In genomic region chr20:2663887-2664719, GRCh38 we compare ENCODE assay signal across 8 cellular contexts. TPM values are rescaled to one million over a fixed set of nuclear protein-coding genes. Genes with fewer than 3 reads are reported as not detected.
DNase-seq lines count a peak whose midpoint lies in the region; ATAC-seq and TF ChIP-seq lines count a peak whose summit lies in the region.

TSS of gene IDH3B (minus strand) at chr20:2664216. CDS start at chr20:2664188, 28 bp downstream.

- no peaks in the 10 kb centered on the region for H3K27me3 ChIP-seq in BE2C

- no peaks in the 10 kb centered on the region for H3K9me3 ChIP-seq in BE2C

- DNase-seq in BE2C (peak; percentile 81), GM19240 (ENCODE audit: insufficient read length, low spot score) (peak; percentile 82), NCI-H69 (lab: John Stamatoyannopoulos, UW) (peak; percentile 94), dedifferentiated amniotic fluid mesenchymal stem cell (ENCODE audit: extremely low spot score) (peak; percentile 94), left lobe of liver (ENCODE audit: low spot score) (peak; percentile 93)
- DNase-seq in activated CD4-positive, alpha-beta T cell treated with anti-CD3 and anti-CD28 coated beads, Interleukin-2, amount 50 U/mL, for 1 hour = peak; percentile 88
- peak; percentile 85 for DNase-seq in stimulated activated CD4-positive, alpha-beta T cell treated with anti-CD3 and anti-CD28 coated beads, Interleukin-2, amount 100 ng/mL, for 4 hours (ENCODE audit: low read depth)

- H3K4me3 ChIP-seq in BE2C (ENCODE audit: low read depth, low read length) = peak within 1 kb of the TSS; percentile 85

- ATAC-seq in HG03469 (IDR thresholded peaks at IDR 0.05; ENCODE audit: unreplicated experiment) = peak; percentile 50
- ATAC-seq in left lobe of liver = peak; percentile 98

- H3K36me3 ChIP-seq in BE2C = no peaks in the 10 kb centered on the region; the same call in 1 of the 2 replicates

- no peaks in the 10 kb centered on the region for H3K4me1 ChIP-seq in BE2C

- TF ChIP-seq CTCF in BE2C (IDR thresholded peaks at IDR 0.05; ENCODE audit: low read depth, low read length) = no peak

RNA-seq across cellular contexts. Expression of gene IDH3B, which starts in this region (rescaled TPM):
- polyA plus RNA-seq in BE2C (2012; ENCODE audit: insufficient read depth, insufficient read length, low read depth) = 151 TPM
- 46.9 TPM for total RNA-seq in left lobe of liver

Comparison
In these comparisons a context has a peak if more than half of its experiments do, and no peak if none do; other contexts are left out.
1. Peak in every context shown above with its lines: DNase-seq, ATAC-seq and H3K4me3 ChIP-seq.